In genomic region chr6:70281923-70282902, GRCh38 we compare ENCODE assay signal across 12 cellular contexts. TPM values are rescaled to one million over a fixed set of nuclear protein-coding genes. Genes with fewer than 3 reads are reported as not detected.
DNase-seq lines count a peak whose midpoint lies in the region; ATAC-seq lines count a peak whose summit lies in the region.
"Had no signal": no experiment of that assay in that cellular context is flagged by ENCODE, and none has a peak within 500 bp of the region (broad histone marks: within the 10 kb centered on the region; RNA-seq: fewer than 3 reads in every experiment).

No MANE protein-coding gene starts in this region.

- H3K36me3 ChIP-seq in H7 (replicated peaks; ENCODE audit: control insufficient read depth, insufficient read depth, low read length), result no peaks in the 10 kb centered on the region
- H3K36me3 ChIP-seq in ectodermal cell (ENCODE audit: control insufficient read depth, insufficient read depth, low read length), result no peaks in the 10 kb centered on the region
- H3K36me3 ChIP-seq: WERI-Rb-1 had no signal

- peak; percentile 73 for DNase-seq in H7
- DNase-seq in islet precursor cell, result peak; percentile 62
- DNase-seq in retina, result peak; percentile 85
- no peak for DNase-seq in RPMI8226
- no peak for DNase-seq in NCI-H2196 (lab: John Stamatoyannopoulos, UW; ENCODE audit: unreplicated experiment)
- DNase-seq in H4 (ENCODE audit: low spot score), result no peak
- DNase-seq: WERI-Rb-1 had no signal

- H3K27ac ChIP-seq in ectodermal cell (ENCODE audit: insufficient read depth, low read depth, low read length, poor library complexity, severe bottlenecking), result no peak overlapping the region
- H3K27ac ChIP-seq: WERI-Rb-1 had no signal

- H3K9me3 ChIP-seq in ectodermal cell (ENCODE audit: control insufficient read depth, low read length), result no peaks in the 10 kb centered on the region

- no peak for ATAC-seq in GM18867 (IDR thresholded peaks at IDR 0.05; ENCODE audit: unreplicated experiment)

- peaks cover 10% of the 10 kb centered on the region for H3K4me1 ChIP-seq in ectodermal cell (ENCODE audit: control insufficient read depth, insufficient read depth, low read length)

- 10 to 11% methylated on average over 45 to 46 of the region's 46 CpGs for whole genome bisulfite sequencing in ectodermal cell, 2 experiments

- H3K27me3 ChIP-seq in H7 (ENCODE audit: control insufficient read depth, insufficient read depth, low read length) (peaks cover 47% of the 10 kb centered on the region), ectodermal cell (ENCODE audit: control insufficient read depth, insufficient read depth, low read length, poor library complexity, severe bottlenecking) (peaks cover 49% of the 10 kb centered on the region)

- peak overlapping the region; percentile 59 for H3K4me3 ChIP-seq in H7 (ENCODE audit: insufficient read depth, low read depth, low read length)
- H3K4me3 ChIP-seq in ectodermal cell (ENCODE audit: insufficient read depth, low read depth, low read length), result peak overlapping the region; percentile 32

RNA-seq across cellular contexts. Expression of gene COL9A1, which starts 20.7 kb away (rescaled TPM):
- 2.5 and 4.7 TPM in 2 replicates for total RNA-seq in H7 (2014; rRNA removed; shearing (Covaris generic))
- 21.6 TPM for polyA plus RNA-seq in ectodermal cell (2013, experiment 1 of 4)
- polyA plus RNA-seq in ectodermal cell (2013, experiment 2 of 4), result 22.1 TPM
- polyA plus RNA-seq in ectodermal cell (2013, experiment 3 of 4), result 14.6 TPM
- 16.6 TPM for polyA plus RNA-seq in ectodermal cell (2013, experiment 4 of 4)
- total RNA-seq in H4 (2014; rRNA removed; shearing (Covaris generic)), result not detected in 2 replicates
- total RNA-seq: bronchial epithelial cell, renal cortical epithelial cell, RPMI7951 had no signal

Comparison
In these comparisons a context has a peak if more than half of its experiments do, and no peak if none do; other contexts are left out.
1. DNase-seq: peak in H7 (single experiment), islet precursor cell (single experiment) and retina (single experiment); none in RPMI8226 (single experiment), NCI-H2196 (single experiment) and H4 (single experiment).